ENCODE assay signal across 2 cellular contexts in genomic region chr19:55345818-55346724, GRCh38.
TF ChIP-seq lines count a peak whose summit lies in the region.

No MANE protein-coding gene starts in this region.

TF ChIP-seq in SK-N-SH, 30 proteins besides CTCF, POLR2A, EP300 and RAD21:
- no peak for TF ChIP-seq IRF3 (IDR thresholded peaks at IDR 0.05; ENCODE audit: low read depth, low read length)
- TF ChIP-seq NFIC (IDR thresholded peaks at IDR 0.05; ENCODE audit: borderline replicate concordance): peak; percentile 42; the same call in 1 of the 2 replicates

TF ChIP-seq in SK-N-SH treated with all-trans-retinoic acid at 6 μM for 48 hours, 23 proteins besides CTCF, POLR2A, EP300 and RAD21:
- TF ChIP-seq ESRRG (CRISPR knock-in tag; IDR thresholded peaks at IDR 0.05) (no peak), ZNF8 (CRISPR knock-in tag; IDR thresholded peaks at IDR 0.05) (no peak), ISL1 (CRISPR knock-in tag; IDR thresholded peaks at IDR 0.05) (no peak), SNAI2 (CRISPR knock-in tag; IDR thresholded peaks at IDR 0.05) (no peak), ZC3H10 (CRISPR knock-in tag; IDR thresholded peaks at IDR 0.05) (no peak), TOX (CRISPR knock-in tag; IDR thresholded peaks at IDR 0.05; ENCODE audit: borderline replicate concordance) (no peak), CREB5 (CRISPR knock-in tag; IDR thresholded peaks at IDR 0.05; ENCODE audit: low read depth) (no peak), ZNF70 (CRISPR knock-in tag; IDR thresholded peaks at IDR 0.05) (no peak), GLIS3 (CRISPR knock-in tag; IDR thresholded peaks at IDR 0.05) (no peak)
